In the genomic region with DNA sequence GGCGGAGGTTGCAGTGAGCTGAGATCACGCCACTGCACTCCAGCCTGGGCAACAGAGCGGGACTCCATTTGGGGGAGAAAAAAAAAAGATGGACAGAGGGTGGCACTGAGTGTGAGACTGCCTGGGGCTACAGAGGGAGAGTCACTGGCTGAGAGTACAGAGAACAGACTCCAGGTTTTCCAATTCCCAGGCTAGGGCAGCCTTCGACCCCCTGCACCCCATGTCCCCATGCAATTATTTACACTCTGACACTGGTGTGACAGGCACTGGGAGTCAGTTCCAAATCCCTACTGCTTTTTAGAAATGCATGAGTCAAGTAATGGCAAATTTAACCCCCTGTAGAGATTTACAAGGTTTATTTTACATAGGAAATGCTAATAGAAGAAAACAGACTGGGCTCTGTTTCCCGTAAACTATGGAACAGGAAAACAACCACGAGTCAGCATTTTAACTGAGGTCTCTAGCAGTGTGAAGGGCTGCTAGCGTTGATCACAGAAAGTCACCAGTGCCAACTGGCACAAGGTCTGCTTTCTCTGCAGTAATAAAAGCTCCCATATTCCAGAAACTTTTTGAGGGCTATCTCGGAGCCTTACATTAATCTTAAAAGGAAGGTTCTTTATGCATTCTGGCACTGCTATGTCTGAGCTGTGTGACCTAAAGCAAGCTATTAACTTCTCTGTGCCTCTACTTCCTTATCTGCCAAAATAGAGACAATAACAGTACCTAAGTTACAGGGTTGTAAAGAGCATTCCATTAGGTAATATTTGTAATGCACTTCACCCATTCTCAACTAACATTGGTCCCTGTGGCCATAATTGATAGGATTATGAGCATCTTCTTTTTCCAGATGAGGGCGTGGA, we compare ENCODE assay signal across 2 cellular contexts.
TF ChIP-seq lines count a peak whose summit lies in the region.

No MANE protein-coding gene starts in this region.

TF ChIP-seq in HEK293, 187 proteins besides CTCF, POLR2A, EP300 and RAD21:
- TF ChIP-seq GFI1B (tag by site-specific recombination; IDR thresholded peaks at IDR 0.05): no peak
- TF ChIP-seq ZIC2 (tag by site-specific recombination; IDR thresholded peaks at IDR 0.05): peak; percentile 55

TF ChIP-seq in HepG2, 621 proteins besides CTCF, POLR2A, EP300 and RAD21:
- no peak for TF ChIP-seq ERF (CRISPR knock-in tag; IDR thresholded peaks at IDR 0.05)
- TF ChIP-seq ZUFSP (CRISPR knock-in tag; IDR thresholded peaks at IDR 0.05; ENCODE audit: borderline replicate concordance): no peak
- TF ChIP-seq MAFF (IDR thresholded peaks at IDR 0.05; ENCODE audit: low read depth, low read length): peak; percentile 86
- no peak for TF ChIP-seq AKAP8 (CRISPR knock-in tag; IDR thresholded peaks at IDR 0.05)
- TF ChIP-seq NR1H2 (CRISPR knock-in tag; IDR thresholded peaks at IDR 0.05; ENCODE audit: borderline replicate concordance, low read depth): no peak
- TF ChIP-seq GFI1 (CRISPR knock-in tag; IDR thresholded peaks at IDR 0.05; ENCODE audit: borderline replicate concordance): no peak
- TF ChIP-seq MAFK (conservative IDR thresholded peaks at IDR 0.05 in 1 of 2, IDR thresholded peaks at IDR 0.05 in 1 of 2; ENCODE audit: low read length in 2 of 2): peak; percentile 79 to 89
- TF ChIP-seq YEATS2 (CRISPR knock-in tag; IDR thresholded peaks at IDR 0.05; ENCODE audit: borderline replicate concordance): no peak
- no peak for TF ChIP-seq ZNF160 (CRISPR knock-in tag; IDR thresholded peaks at IDR 0.05)
- TF ChIP-seq SMAD9 (CRISPR knock-in tag; IDR thresholded peaks at IDR 0.05): no peak
- TF ChIP-seq, protein P1, sequence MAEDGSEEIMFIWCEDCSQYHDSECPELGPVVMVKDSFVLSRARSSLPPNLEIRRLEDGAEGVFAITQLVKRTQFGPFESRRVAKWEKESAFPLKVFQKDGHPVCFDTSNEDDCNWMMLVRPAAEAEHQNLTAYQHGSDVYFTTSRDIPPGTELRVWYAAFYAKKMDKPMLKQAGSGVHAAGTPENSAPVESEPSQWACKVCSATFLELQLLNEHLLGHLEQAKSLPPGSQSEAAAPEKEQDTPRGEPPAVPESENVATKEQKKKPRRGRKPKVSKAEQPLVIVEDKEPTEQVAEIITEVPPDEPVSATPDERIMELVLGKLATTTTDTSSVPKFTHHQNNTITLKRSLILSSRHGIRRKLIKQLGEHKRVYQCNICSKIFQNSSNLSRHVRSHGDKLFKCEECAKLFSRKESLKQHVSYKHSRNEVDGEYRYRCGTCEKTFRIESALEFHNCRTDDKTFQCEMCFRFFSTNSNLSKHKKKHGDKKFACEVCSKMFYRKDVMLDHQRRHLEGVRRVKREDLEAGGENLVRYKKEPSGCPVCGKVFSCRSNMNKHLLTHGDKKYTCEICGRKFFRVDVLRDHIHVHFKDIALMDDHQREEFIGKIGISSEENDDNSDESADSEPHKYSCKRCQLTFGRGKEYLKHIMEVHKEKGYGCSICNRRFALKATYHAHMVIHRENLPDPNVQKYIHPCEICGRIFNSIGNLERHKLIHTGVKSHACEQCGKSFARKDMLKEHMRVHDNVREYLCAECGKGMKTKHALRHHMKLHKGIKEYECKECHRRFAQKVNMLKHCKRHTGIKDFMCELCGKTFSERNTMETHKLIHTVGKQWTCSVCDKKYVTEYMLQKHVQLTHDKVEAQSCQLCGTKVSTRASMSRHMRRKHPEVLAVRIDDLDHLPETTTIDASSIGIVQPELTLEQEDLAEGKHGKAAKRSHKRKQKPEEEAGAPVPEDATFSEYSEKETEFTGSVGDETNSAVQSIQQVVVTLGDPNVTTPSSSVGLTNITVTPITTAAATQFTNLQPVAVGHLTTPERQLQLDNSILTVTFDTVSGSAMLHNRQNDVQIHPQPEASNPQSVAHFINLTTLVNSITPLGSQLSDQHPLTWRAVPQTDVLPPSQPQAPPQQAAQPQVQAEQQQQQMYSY (CRISPR knock-in tag; IDR thresholded peaks at IDR 0.05): peak; percentile 57; the same call in 1 of the 2 replicates
- no peak for TF ChIP-seq FOXA1 (IDR thresholded peaks at IDR 0.05)
- TF ChIP-seq FOXA1 (CRISPR knock-in tag; IDR thresholded peaks at IDR 0.05): no peak
- TF ChIP-seq NFE2L1 (CRISPR knock-in tag; IDR thresholded peaks at IDR 0.05; ENCODE audit: borderline replicate concordance): no peak
- no peak for TF ChIP-seq IRX3 (CRISPR knock-in tag; IDR thresholded peaks at IDR 0.05; ENCODE audit: borderline replicate concordance, low read depth)
